Comparison of ENCODE assay signal across 9 cellular contexts in genomic region chr10:117442521-117442920, GRCh38.
DNase-seq lines count a peak whose midpoint lies in the region; ATAC-seq lines count a peak whose summit lies in the region.
"Had no signal": no experiment of that assay in that cellular context is flagged by ENCODE, and none has a peak within 500 bp of the region (broad histone marks: within the 10 kb centered on the region; RNA-seq: fewer than 3 reads in every experiment).

No MANE protein-coding gene starts in this region.

- no peaks in the 10 kb centered on the region for H4K20me1 ChIP-seq in Karpas-422 (ENCODE audit: insufficient read depth, low read depth, low read length)

- peak; percentile 40 for DNase-seq in A172 (ENCODE audit: low spot score)
- DNase-seq in Karpas-422 = no peak
- peak; percentile 26 for DNase-seq in glomerular visceral epithelial cell (ENCODE audit: extremely low spot score)
- no peak for DNase-seq in cerebellar cortex (ENCODE audit: low spot score)
- no peak for DNase-seq in NCI-H2029 treated with DMSO at 0.1 percent for 48 hours (lab: John Stamatoyannopoulos, UW)

- ATAC-seq in GM19438 (IDR thresholded peaks at IDR 0.05; ENCODE audit: low read depth, unreplicated experiment) = peak; percentile 13
- ATAC-seq in GM21529 (IDR thresholded peaks at IDR 0.05; ENCODE audit: unreplicated experiment) = no peak
- no peak for ATAC-seq in HG03025 (IDR thresholded peaks at IDR 0.05; ENCODE audit: low FRiP score, unreplicated experiment)

- no peak overlapping the region for H2AFZ ChIP-seq in Karpas-422 (ENCODE audit: low read length)

- H3K9me3 ChIP-seq in Karpas-422 (ENCODE audit: low read length) = no peaks in the 10 kb centered on the region
- H3K9me3 ChIP-seq: SK-N-SH had no signal

- H3K27me3 ChIP-seq in Karpas-422 (ENCODE audit: low read length) = 0 out of 2 replicates have a peak, but pooled peaks cover 3% of the 10 kb centered on the region

- no peak overlapping the region for H3K4me3 ChIP-seq in Karpas-422 (ENCODE audit: low read length)

- no peak overlapping the region for H3K27ac ChIP-seq in Karpas-422 (ENCODE audit: low read length)

- no peaks in the 10 kb centered on the region for H3K79me2 ChIP-seq in Karpas-422 (ENCODE audit: low read length)

- no peak overlapping the region for H3K9ac ChIP-seq in Karpas-422 (ENCODE audit: low read length)
- H3K9ac ChIP-seq: SK-N-SH had no signal

- H3K4me2 ChIP-seq in Karpas-422 (ENCODE audit: low read depth, low read length, poor library complexity, severe bottlenecking) = peak overlapping the region; percentile 13
- H3K4me2 ChIP-seq: SK-N-SH had no signal

- H3K4me1 ChIP-seq in Karpas-422 (ENCODE audit: low read length) = peaks cover 21% of the 10 kb centered on the region

- no peaks in the 10 kb centered on the region for H3K36me3 ChIP-seq in Karpas-422 (ENCODE audit: insufficient read depth, low read length)

- H3K9me2 ChIP-seq in Karpas-422 (replicated peaks; ENCODE audit: insufficient read depth, low read length) = no peaks in the 10 kb centered on the region
- H3K9me2 ChIP-seq: SK-N-SH had no signal

Comparison
In these comparisons a context has a peak if more than half of its experiments do, and no peak if none do; other contexts are left out.
1. DNase-seq: peak in A172 (single experiment) and glomerular visceral epithelial cell (single experiment); none in Karpas-422 (single experiment), cerebellar cortex (single experiment) and NCI-H2029 treated with DMSO at 0.1 percent for 48 hours (single experiment).